ENCODE assay signal across 37 cellular contexts in genomic region chr6:87126501-87126900, GRCh38. TPM values are rescaled to one million over a fixed set of nuclear protein-coding genes. Genes with fewer than 3 reads are reported as not detected.
"Had no signal": no experiment of that assay in that cellular context is flagged by ENCODE, and none has a peak within 500 bp of the region (broad histone marks: within the 10 kb centered on the region; RNA-seq: fewer than 3 reads in every experiment).

No MANE protein-coding gene starts in this region.

- DNase-seq: Karpas-422, Kasumi-1, MG63, MM.1S, MV-4-11, NCI-H1048, NCI-H1092, NCI-H1092 treated with DMSO at 0.1 percent for 48 hours, NCI-H1105, NCI-H1105 treated with DMSO at 0.1 percent for 48 hours, NCI-H1417, NCI-H1417 treated with DMSO at 0.1 percent for 48 hours, NCI-H1436, NCI-H1436 treated with DMSO at 0.1 percent for 48 hours, NCI-H146, NCI-H1694, NCI-H1694 treated with DMSO at 0.1 percent for 48 hours, NCI-H187, NCI-H187 treated with DMSO at 0.1 percent for 48 hours, NCI-H1930, NCI-H2029, NCI-H2029 treated with DMSO at 0.1 percent for 48 hours, NCI-H2081, NCI-H2081 treated with DMSO at 0.1 percent for 48 hours, NCI-H2107, NCI-H2171, NCI-H2171 treated with DMSO at 0.1 percent for 48 hours, NCI-H2227 treated with DMSO at 0.1 percent for 48 hours, NCI-H226, NCI-H345, NCI-H446, NCI-H446 treated with DMSO at 0.1 percent for 48 hours, NCI-H510A, NCI-H510A treated with DMSO at 0.1 percent for 48 hours, NCI-H524 had no signal

- H3K27me3 ChIP-seq: MG63 had no signal

- H3K9me3 ChIP-seq: MG63 had no signal

- H3K4me3 ChIP-seq: MG63 had no signal

- H3K36me3 ChIP-seq: MG63 had no signal

RNA-seq across cellular contexts. Expression of gene CGA, which starts 31.6 kb away (rescaled TPM):
- total RNA-seq: LHCN-M2, MCF 10A had no signal
